In the genomic region with DNA sequence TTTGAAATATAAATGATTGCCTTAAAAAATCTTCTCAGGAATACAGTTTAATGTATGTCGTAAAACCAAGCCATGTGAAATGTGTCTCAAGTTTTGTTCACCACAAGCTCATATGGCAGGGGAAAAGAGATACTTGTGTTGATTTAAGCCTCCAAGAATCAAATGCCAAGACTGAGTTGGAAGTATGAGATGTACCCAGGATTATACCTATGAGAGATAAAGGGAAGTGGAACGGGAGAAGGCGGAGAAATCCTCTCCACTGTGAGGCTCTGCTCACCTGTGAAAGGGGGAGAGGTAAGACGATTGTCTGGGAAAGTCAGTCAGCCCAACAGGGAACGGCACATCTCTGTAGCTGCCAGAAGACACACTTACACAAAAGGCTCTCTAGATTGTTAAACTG, we compare ENCODE assay signal across 27 cellular contexts.
"Had no signal": no experiment of that assay in that cellular context is flagged by ENCODE, and none has a peak within 500 bp of the region (broad histone marks: within the 10 kb centered on the region; RNA-seq: fewer than 3 reads in every experiment).

No MANE protein-coding gene starts in this region.

- H3K4me3 ChIP-seq: coronary artery, dorsolateral prefrontal cortex had no signal

- H3K27ac ChIP-seq: brain microvascular endothelial cell, coronary artery, dorsolateral prefrontal cortex had no signal

- H3K36me3 ChIP-seq: brain microvascular endothelial cell had no signal

- DNase-seq: activated CD4-positive, alpha-beta memory T cell treated with anti-CD3 and anti-CD28 coated beads, Interleukin-2, amount 10 ng/mL, durations not matched to agents 7 days and 5 days; activated CD4-positive, alpha-beta T cell treated with anti-CD3 and anti-CD28 coated beads for 1 hour; activated CD4-positive, alpha-beta T cell treated with anti-CD3 and anti-CD28 coated beads for 4 hours; activated CD4-positive, alpha-beta T cell treated with anti-CD3 and anti-CD28 coated beads, Interleukin-2, amount 10 ng/mL, durations not matched to agents 7 days and 5 days; activated CD4-positive, alpha-beta T cell treated with anti-CD3 and anti-CD28 coated beads, Interleukin-2, amount 50 U/mL, for 4 hours; activated CD8-positive, alpha-beta memory T cell treated with anti-CD3 and anti-CD28 coated beads, Interleukin-2, amount 50 U/mL, for 48 hours; activated gamma-delta T cell; activated naive CD4-positive, alpha-beta T cell; activated naive CD4-positive, alpha-beta T cell treated with anti-CD3 and anti-CD28 coated beads, Interleukin-2, amount 10 ng/mL, durations not matched to agents 7 days and 5 days; activated naive CD8-positive, alpha-beta T cell treated with anti-CD3 and anti-CD28 coated beads, Interleukin-2, amount 10 ng/mL, durations not matched to agents 7 days and 5 days; activated T-cell treated with anti-CD3 and anti-CD28 coated beads for 4 hours; activated T-cell treated with anti-CD3 and anti-CD28 coated beads, Interleukin-2, amount 50 U/mL, for 24 hours; activated T-cell treated with anti-CD3 and anti-CD28 coated beads, Interleukin-2, amount 50 U/mL, for 72 hours; anterior cingulate cortex; brain microvascular endothelial cell; dorsolateral prefrontal cortex; effector memory CD4-positive, alpha-beta T cell; endodermal cell; foreskin fibroblast; head of caudate nucleus; T-helper 2 cell had no signal

- FAIRE-seq: astrocyte, bronchial epithelial cell, frontal cortex had no signal

- H3K27me3 ChIP-seq: brain microvascular endothelial cell had no signal

- ATAC-seq: activated naive CD4-positive, alpha-beta T cell treated with anti-CD3 and anti-CD28 coated beads, Interleukin-2, amount 50 U/mL, for 72 hours; activated T-cell treated with anti-CD3 and anti-CD28 coated beads, Interleukin-2, amount 50 U/mL, for 72 hours; esophagus mucosa had no signal
